17 cellular contexts compared by ENCODE assay signal in the genomic region with DNA sequence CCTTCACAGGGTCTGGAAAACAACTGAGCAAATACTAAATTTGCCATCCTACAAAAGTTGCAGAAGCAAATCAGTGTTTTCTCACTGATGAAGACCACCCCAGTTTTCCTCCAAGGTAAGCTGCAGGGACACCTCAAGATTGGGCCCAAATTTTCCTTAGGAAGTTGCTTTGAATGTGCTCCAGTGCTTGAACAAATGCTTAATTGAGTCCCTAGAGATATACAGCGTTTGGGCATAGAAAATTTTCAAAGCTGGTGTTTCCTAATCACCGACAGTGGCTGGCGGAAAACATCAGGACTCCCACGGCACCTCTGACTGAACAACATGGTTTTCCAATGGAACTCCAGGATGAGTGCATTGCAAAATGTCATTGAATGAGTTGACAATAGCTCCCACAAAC.
DNase-seq lines count a peak whose midpoint lies in the region; ATAC-seq and TF ChIP-seq lines count a peak whose summit lies in the region.
"Had no signal": no experiment of that assay in that cellular context is flagged by ENCODE, and none has a peak within 500 bp of the region (broad histone marks: within the 10 kb centered on the region; RNA-seq: fewer than 3 reads in every experiment).

No MANE protein-coding gene starts in this region.

- H3K79me2 ChIP-seq in GM23338 (replicated peaks; ENCODE audit: insufficient read depth), result no peaks in the 10 kb centered on the region

- H3K36me3 Mint-ChIP-seq in GM23338 (ENCODE audit: low read depth), result no peaks in the 10 kb centered on the region; the same call in 2 of the 3 replicates
- H3K36me3 Mint-ChIP-seq: CD8-positive, alpha-beta T cell had no signal

- peaks cover 4% of the 10 kb centered on the region for H3K27me3 ChIP-seq in A673 (replicated peaks; ENCODE audit: insufficient read depth, low read depth, low read length, poor library complexity)
- H3K27me3 ChIP-seq in GM23338 (ENCODE audit: insufficient read depth), result peaks cover 41% of the 10 kb centered on the region
- peaks cover 4 to 77% (median 17%) of the 10 kb centered on the region in 4 donors for H3K27me3 ChIP-seq in esophagus muscularis mucosa
- H3K27me3 ChIP-seq: BLaER1 treated with 17β-estradiol and CSF1 and Interleukin-3, amounts not matched to agents 10 nM and 100 nM had no signal

- H3K9me3 ChIP-seq in A673 (ENCODE audit: low read depth, low read length, poor library complexity, severe bottlenecking) (no peaks in the 10 kb centered on the region), esophagus muscularis mucosa (no peaks in the 10 kb centered on the region)
- H3K9me3 ChIP-seq: Caco-2 had no signal

- H3K4me2 ChIP-seq in GM23338, result no peak overlapping the region
- H3K4me2 ChIP-seq: BLaER1 treated with 17β-estradiol and CSF1 and Interleukin-3, amounts not matched to agents 10 nM and 100 nM had no signal

- H3K27me3 Mint-ChIP-seq in GM23338 (ENCODE audit: insufficient read depth, low read depth, poor library complexity), result peaks cover 19% of the 10 kb centered on the region

- no peak overlapping the region for H3K27ac ChIP-seq in A673 (ENCODE audit: low read depth, low read length, poor library complexity, severe bottlenecking)
- no peak overlapping the region for H3K27ac ChIP-seq in GM23338 (ENCODE audit: low read depth)
- H3K27ac ChIP-seq in esophagus muscularis mucosa (replicated peaks in 1 of 4), result no peak overlapping the region
- H3K27ac ChIP-seq: BLaER1 treated with 17β-estradiol and CSF1 and Interleukin-3, amounts not matched to agents 10 nM and 100 nM; C4-2B had no signal

- H3K9me3 Mint-ChIP-seq in GM23338, result no peaks in the 10 kb centered on the region
- H3K9me3 Mint-ChIP-seq: CD4-positive, alpha-beta T cell; CD8-positive, alpha-beta T cell had no signal

- intact Hi-C loops in A673 (cut with micrococcal nuclease; ENCODE audit: unreplicated experiment), result no loop called here
- intact Hi-C loops in esophagus muscularis mucosa (cut with DNase I), result no loop called here

- no peak for ATAC-seq in GM23338
- ATAC-seq in HG03571 (IDR thresholded peaks at IDR 0.05; ENCODE audit: unreplicated experiment), result no peak
- no peak for ATAC-seq in GM21825 (IDR thresholded peaks at IDR 0.05; ENCODE audit: unreplicated experiment)
- ATAC-seq: CD8-positive, alpha-beta T cell; GM12878 had no signal

- TF ChIP-seq EP300 in esophagus muscularis mucosa (IDR thresholded peaks at IDR 0.05), result no peak

- H3F3A ChIP-seq in GM23338 (replicated peaks; ENCODE audit: low read depth), result peaks cover 5% of the 10 kb centered on the region; the same call in 1 of the 2 replicates

- no peak for TF ChIP-seq CTCF in A673 (conservative IDR thresholded peaks at IDR 0.05; ENCODE audit: low read depth, low read length)
- TF ChIP-seq CTCF in GM23338 (conservative IDR thresholded peaks at IDR 0.05; ENCODE audit: low read depth in 2 of 2), result no peak
- TF ChIP-seq CTCF in esophagus muscularis mucosa (IDR thresholded peaks at IDR 0.05), result no peak

- H2AFZ ChIP-seq in GM23338, result peak overlapping the region; percentile 38

- no peaks in the 10 kb centered on the region for H4K20me1 ChIP-seq in GM23338 (replicated peaks; ENCODE audit: insufficient read depth)
- H4K20me1 ChIP-seq: BLaER1 treated with 17β-estradiol and CSF1 and Interleukin-3, amounts not matched to agents 10 nM and 100 nM had no signal

- no TSS peak for BruUV-seq in A673 (replicated peaks; lab: Mats Ljungman, UMichigan)

- peaks cover 10% of the 10 kb centered on the region for H3K4me1 Mint-ChIP-seq in GM23338
- H3K4me1 Mint-ChIP-seq: B cell had no signal

- no peak overlapping the region for H3K27ac Mint-ChIP-seq in GM23338
- H3K27ac Mint-ChIP-seq: B cell; CD4-positive, alpha-beta T cell; CD8-positive, alpha-beta T cell had no signal

- H3K4me3 Mint-ChIP-seq in GM23338, result no peak overlapping the region
- H3K4me3 Mint-ChIP-seq: B cell; CD4-positive, alpha-beta T cell; CD8-positive, alpha-beta T cell had no signal

- H3K9me2 ChIP-seq in GM23338 (ENCODE audit: insufficient read depth), result no peaks in the 10 kb centered on the region

- peak; percentile 9 for DNase-seq in A673 (ENCODE audit: low spot score)
- DNase-seq in GM23338 (ENCODE audit: low spot score), result no peak
- DNase-seq in esophagus muscularis mucosa (ENCODE audit: extremely low spot score), result peak; percentile 70
- no peak for DNase-seq in GF-D8 (lab: John Stamatoyannopoulos, UW)
- DNase-seq: 8988T; AML-193; Caco-2; Calu3; CD4-positive, alpha-beta T cell; CD8-positive, alpha-beta T cell; DMS79 treated with DMSO at 0.1 percent for 48 hours had no signal

- H3K4me1 ChIP-seq in A673 (ENCODE audit: insufficient read depth, low read length, poor library complexity, severe bottlenecking) (peaks cover 7% of the 10 kb centered on the region), GM23338 (ENCODE audit: insufficient read depth) (peaks cover 6% of the 10 kb centered on the region; the same call in 1 of the 2 replicates), esophagus muscularis mucosa (peaks cover 8 to 11% (median 9%) of the 10 kb centered on the region in 4 donors)
- H3K4me1 ChIP-seq: BLaER1 treated with 17β-estradiol and CSF1 and Interleukin-3, amounts not matched to agents 10 nM and 100 nM; Caco-2 had no signal

- CTCF ChIA-PET in A673 (lab: Charles Lee), result no interaction called here

- WGBS in esophagus muscularis mucosa, result 79% methylated on average over 4 of the region's 4 CpGs

- no peak for TF ChIP-seq POLR2A in esophagus muscularis mucosa (IDR thresholded peaks at IDR 0.05; ENCODE audit: low read depth)

- no peak overlapping the region for H3K4me3 ChIP-seq in A673 (ENCODE audit: low read depth, low read length, poor library complexity, severe bottlenecking)
- no peak overlapping the region for H3K4me3 ChIP-seq in GM23338
- no peak overlapping the region for H3K4me3 ChIP-seq in esophagus muscularis mucosa
- H3K4me3 ChIP-seq: BLaER1 treated with 17β-estradiol and CSF1 and Interleukin-3, amounts not matched to agents 10 nM and 100 nM; GM12878 had no signal

- POLR2A ChIA-PET in A673 (lab: Charles Lee; ENCODE audit: low non-redundant PET), result no interaction called here

- H3K36me3 ChIP-seq in A673 (ENCODE audit: insufficient read depth, low read length, poor library complexity, severe bottlenecking), result no peaks in the 10 kb centered on the region
- H3K36me3 ChIP-seq in GM23338 (ENCODE audit: insufficient read depth), result no peaks in the 10 kb centered on the region
- H3K36me3 ChIP-seq in esophagus muscularis mucosa, result no peaks in the 10 kb centered on the region
- H3K36me3 ChIP-seq: BLaER1 treated with 17β-estradiol and CSF1 and Interleukin-3, amounts not matched to agents 10 nM and 100 nM had no signal

TF ChIP-seq in GM23338, 12 proteins besides CTCF, POLR2A, EP300 and RAD21 (continues in another document):
- TF ChIP-seq REST (IDR thresholded peaks at IDR 0.05; ENCODE audit: unreplicated experiment) (no peak), NANOG (IDR thresholded peaks at IDR 0.05; ENCODE audit: borderline replicate concordance) (no peak), JUNB (IDR thresholded peaks at IDR 0.05; ENCODE audit: unreplicated experiment) (no peak), EZH2phosphoT487 (IDR thresholded peaks at IDR 0.05; ENCODE audit: unreplicated experiment) (no peak), STAT1 (IDR thresholded peaks at IDR 0.05; ENCODE audit: unreplicated experiment) (no peak), ZNF114 (CRISPR knock-in tag; IDR thresholded peaks at IDR 0.05) (no peak), CREB1 (CRISPR knock-in tag; IDR thresholded peaks at IDR 0.05; ENCODE audit: low read depth) (no peak)

Comparison
In these comparisons a context has a peak if more than half of its experiments do, and no peak if none do; other contexts are left out.
1. DNase-seq: peak in A673 (single experiment) and esophagus muscularis mucosa (single experiment); none in GM23338 (single experiment) and GF-D8 (single experiment).